In the genomic region with DNA sequence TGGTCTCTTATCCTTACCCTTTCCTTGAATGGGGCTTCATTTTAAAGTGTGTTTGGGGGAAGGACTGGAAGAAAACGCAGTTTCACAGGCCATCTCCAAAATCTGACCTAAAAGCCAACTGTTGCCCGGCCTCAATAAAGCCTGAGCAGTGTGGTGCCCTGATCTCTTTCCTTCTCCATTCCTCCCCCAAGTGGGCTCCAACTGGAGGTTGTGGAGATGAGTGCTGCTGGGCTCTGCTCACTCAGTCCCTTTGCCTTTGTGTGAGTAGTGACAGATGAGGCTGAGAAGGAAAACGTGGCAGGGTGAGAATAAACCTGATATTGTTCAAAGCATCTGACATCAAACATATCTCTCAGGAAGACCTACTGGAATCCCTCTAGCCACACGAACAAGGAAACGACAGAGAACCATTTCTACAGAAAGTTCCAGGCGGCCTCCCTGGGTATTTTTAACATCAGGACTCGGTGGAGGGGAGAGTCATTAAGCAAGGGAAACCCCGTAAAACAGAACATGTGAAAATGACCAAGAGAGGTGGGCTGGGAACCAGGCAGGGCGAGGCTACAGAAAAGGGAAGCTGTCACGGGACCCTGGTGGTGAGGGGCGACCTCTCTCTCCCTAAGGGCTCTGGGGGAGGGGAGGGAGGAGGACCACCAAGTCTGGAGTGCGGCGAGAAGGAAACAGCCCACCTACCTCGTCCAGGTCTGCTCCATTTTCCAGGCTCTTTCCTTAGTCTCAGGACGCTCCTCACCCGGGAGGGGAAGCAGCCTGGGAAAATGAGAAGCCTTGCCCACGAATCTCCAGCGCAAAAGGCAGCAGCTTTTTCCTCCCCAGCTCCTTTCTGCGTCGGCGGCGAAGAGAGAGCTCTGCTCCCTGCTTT, we compare ENCODE assay signal across 7 cellular contexts. TPM values are rescaled to one million over a fixed set of nuclear protein-coding genes. Genes with fewer than 3 reads are reported as not detected.
DNase-seq lines count a peak whose midpoint lies in the region; ATAC-seq and TF ChIP-seq lines count a peak whose summit lies in the region.
"Not testable (repeated sequence)": the region's sequence is repeated elsewhere in the genome, so short reads cannot be mapped to it uniquely, and the experiment has no call there.

No MANE protein-coding gene starts in this region.

- H4K20me1 ChIP-seq in GM23248 (ENCODE audit: insufficient read depth): not testable (repeated sequence)

- not testable (repeated sequence) for H3K9me3 Mint-ChIP-seq in activated naive CD4-positive, alpha-beta T cell treated with anti-CD3 and anti-CD28 coated beads, Interleukin-2, amount 50 U/mL, for 24 hours; natural killer cell

- H3K27ac Mint-ChIP-seq in activated naive CD4-positive, alpha-beta T cell treated with anti-CD3 and anti-CD28 coated beads, Interleukin-2, amount 50 U/mL, for 24 hours; natural killer cell: not testable (repeated sequence)

- in situ Hi-C loops in GM23248 (cut with MboI); gastrocnemius medialis (cut with MboI; ENCODE audit: low sequenced_read_pairs in 4 of 4): not testable (repeated sequence)

- ATAC-seq in SK-N-SH treated with all-trans-retinoic acid at 6 μM for 48 hours (peak; percentile 71), right cardiac atrium (peak; percentile 30 to 55), natural killer cell (peak in 1 of 3 donors; percentile 39), gastrocnemius medialis (peak; percentile 38 to 64)

- not testable (repeated sequence) for H3K36me3 Mint-ChIP-seq in activated naive CD4-positive, alpha-beta T cell treated with anti-CD3 and anti-CD28 coated beads, Interleukin-2, amount 50 U/mL, for 24 hours; natural killer cell

- H3K4me1 ChIP-seq in GM23248 (ENCODE audit: insufficient read depth); right cardiac atrium (ENCODE audit: control insufficient read depth, insufficient read depth, low read length); gastrocnemius medialis: not testable (repeated sequence)

- not testable (repeated sequence) for H3K9ac ChIP-seq in GM23248

- intact Hi-C loops in right cardiac atrium (cut with DNase I); natural killer cell (cut with micrococcal nuclease); gastrocnemius medialis (cut with DNase I; ENCODE audit: low total_unique reads): not testable (repeated sequence)

- not testable (repeated sequence) for H3K9me2 ChIP-seq in GM23248 (ENCODE audit: insufficient read depth)

- not testable (repeated sequence) for H3K27me3 Mint-ChIP-seq in activated naive CD4-positive, alpha-beta T cell treated with anti-CD3 and anti-CD28 coated beads, Interleukin-2, amount 50 U/mL, for 24 hours; natural killer cell (ENCODE audit: low read depth in 2 of 2)

- not testable (repeated sequence) for H2AFZ ChIP-seq in GM23248

- DNase-seq in GM23248; choroid plexus epithelial cell (ENCODE audit: low read depth); natural killer cell; gastrocnemius medialis: not testable (repeated sequence)
- peak in 1 of 3 donors; percentile 3 for DNase-seq in right cardiac atrium

- 13 to 27% methylated on average over 2 of the region's 22 CpGs for WGBS in GM23248 (ENCODE audit: low coverage in 1 of 2, low lambda C conversion rate in 2 of 2, missing lambda C conversion rate in 2 of 2), 2 experiments
- WGBS in right cardiac atrium: 15% methylated on average over 9 of the region's 22 CpGs

- not testable (repeated sequence) for H3F3A ChIP-seq in GM23248 (ENCODE audit: insufficient read depth)

- H3K4me2 ChIP-seq in GM23248 (ENCODE audit: unreplicated experiment): not testable (repeated sequence)

- not testable (repeated sequence) for H3K79me2 ChIP-seq in GM23248 (ENCODE audit: insufficient read depth)

- peak overlapping the region; percentile 87 for H3K4me3 Mint-ChIP-seq in activated naive CD4-positive, alpha-beta T cell treated with anti-CD3 and anti-CD28 coated beads, Interleukin-2, amount 50 U/mL, for 24 hours
- peak overlapping the region; percentile 61 for H3K4me3 Mint-ChIP-seq in natural killer cell

- H3K27ac ChIP-seq in GM23248; right cardiac atrium (ENCODE audit: low read length): not testable (repeated sequence)
- peak overlapping the region in 2 of 4 donors; percentile 68 to 83 for H3K27ac ChIP-seq in gastrocnemius medialis

- TF ChIP-seq POLR2A in gastrocnemius medialis (IDR thresholded peaks at IDR 0.05): not testable (repeated sequence)

- H3K9me3 ChIP-seq in GM23248 (ENCODE audit: low read depth); right cardiac atrium (ENCODE audit: control insufficient read depth, low read length); gastrocnemius medialis: not testable (repeated sequence)

- not testable (repeated sequence) for TF ChIP-seq CTCF in choroid plexus epithelial cell (conservative IDR thresholded peaks at IDR 0.05; ENCODE audit: low read depth, low read length); natural killer cell (IDR thresholded peaks at IDR 0.05); gastrocnemius medialis (IDR thresholded peaks at IDR 0.05 in 4 of 5, conservative IDR thresholded peaks at IDR 0.05 in 1 of 5)

- H3K36me3 ChIP-seq in GM23248 (ENCODE audit: low read depth); gastrocnemius medialis: not testable (repeated sequence)

- H3K27me3 ChIP-seq in GM23248 (replicated peaks; ENCODE audit: insufficient read depth); right cardiac atrium (ENCODE audit: control insufficient read depth, insufficient read depth); gastrocnemius medialis: not testable (repeated sequence)

- H3K4me3 ChIP-seq in GM23248: 0 out of 2 replicates have a peak overlapping the region, but pooled peaks have one; percentile 48
- H3K4me3 ChIP-seq in choroid plexus epithelial cell (ENCODE audit: low read depth, low read length): peak overlapping the region; percentile 53
- H3K4me3 ChIP-seq in right cardiac atrium (ENCODE audit: low read length): not testable (repeated sequence)
- H3K4me3 ChIP-seq in gastrocnemius medialis: peak overlapping the region in 1 of 4 donors; percentile 59

- H3K4me1 Mint-ChIP-seq in activated naive CD4-positive, alpha-beta T cell treated with anti-CD3 and anti-CD28 coated beads, Interleukin-2, amount 50 U/mL, for 24 hours; natural killer cell: not testable (repeated sequence)

RNA-seq across cellular contexts. Expression of gene NBPF26, which starts 59.1 kb away (rescaled TPM):
- 16.2 and 16.5 TPM in 2 replicates for total RNA-seq in GM23248 (2014; rRNA removed; shearing (Covaris generic))
- polyA plus RNA-seq in GM23248 (2016; fragmentation: Nextera tagmentation; extraction: Ambion mirVana) (4.6 and 5.3 TPM in 2 replicates), right cardiac atrium (7.6 TPM)
- total RNA-seq in right cardiac atrium (10 to 100 TPM in 2 of 4 donors, 1 to 10 TPM in 1, under 1 TPM in 1; 0.62 to 16.4 (median 10.7) TPM), natural killer cell (1 to 10 TPM; 3.3 to 9.8 (median 6.7) TPM), gastrocnemius medialis (1 to 10 TPM; 3.1 to 7.2 (median 6.6) TPM)
